ENCODE assay signal across 9 cellular contexts in the genomic region with DNA sequence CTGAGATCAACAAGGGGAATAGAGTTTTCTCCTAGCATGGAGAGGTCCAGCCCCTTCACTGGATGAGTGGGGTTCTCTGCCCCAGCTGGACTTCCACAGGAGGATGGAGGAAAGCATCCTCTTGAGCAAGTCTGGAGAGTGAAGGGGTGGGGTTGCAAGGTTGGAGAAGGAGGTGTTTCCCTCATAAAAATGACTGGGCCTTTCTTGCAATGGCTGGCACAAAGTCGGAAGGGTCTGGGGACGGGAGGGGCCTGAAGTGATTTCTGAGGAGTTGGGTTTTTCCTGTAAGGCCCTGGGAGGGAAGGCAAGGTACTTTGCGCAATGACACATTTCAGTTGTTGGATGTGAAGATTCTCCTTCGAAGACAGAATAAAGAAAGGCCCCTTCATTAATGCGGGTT. TPM values are rescaled to one million over a fixed set of nuclear protein-coding genes. Genes with fewer than 3 reads are reported as not detected.
A peak's percentile ranks its signal among the peaks of the same experiment; 100 is the strongest.
DNase-seq lines count a peak whose midpoint lies in the region; ATAC-seq and TF ChIP-seq lines count a peak whose summit lies in the region.
"Had no signal": no experiment of that assay in that cellular context is flagged by ENCODE, and none has a peak within 500 bp of the region (broad histone marks: within the 10 kb centered on the region; RNA-seq: fewer than 3 reads in every experiment).

No MANE protein-coding gene starts in this region.

- H3K4me3 Mint-ChIP-seq in activated T-cell treated with anti-CD3 and anti-CD28 coated beads, Interleukin-2, amount 50 U/mL, for 4 hours, result peak overlapping the region; percentile 87
- H3K4me3 Mint-ChIP-seq in mesothelial cell of epicardium, result peak overlapping the region; percentile 90

- no peak for TF ChIP-seq EP300 in upper lobe of left lung (IDR thresholded peaks at IDR 0.05)

- no peaks in the 10 kb centered on the region for H3K27me3 ChIP-seq in dorsolateral prefrontal cortex
- H3K27me3 ChIP-seq in upper lobe of left lung, result no peaks in the 10 kb centered on the region

- peaks cover 7% of the 10 kb centered on the region for H3K27me3 Mint-ChIP-seq in activated T-cell treated with anti-CD3 and anti-CD28 coated beads, Interleukin-2, amount 50 U/mL, for 4 hours (ENCODE audit: low read depth)
- no peaks in the 10 kb centered on the region for H3K27me3 Mint-ChIP-seq in mesothelial cell of epicardium (ENCODE audit: low read depth)

- H3K27ac Mint-ChIP-seq in mesothelial cell of epicardium, result peak overlapping the region; percentile 94

- H3K9me3 Mint-ChIP-seq in activated T-cell treated with anti-CD3 and anti-CD28 coated beads, Interleukin-2, amount 50 U/mL, for 4 hours, result no peaks in the 10 kb centered on the region
- H3K9me3 Mint-ChIP-seq in mesothelial cell of epicardium, result peaks cover 11% of the 10 kb centered on the region

- no peaks in the 10 kb centered on the region for H3K36me3 ChIP-seq in upper lobe of left lung

- intact Hi-C loops in dorsolateral prefrontal cortex (cut with DNase I), result loop anchor here in 1 of 2 donors (2.0 kb wide), 1 partner anchor 24 kb away; no protein-coding TSS in a partner anchor

- TF ChIP-seq CTCF in dorsolateral prefrontal cortex (IDR thresholded peaks at IDR 0.05 in 54 of 56, conservative IDR thresholded peaks at IDR 0.05 in 2 of 56; ENCODE audit: low read depth in 1 of 56, partially characterized antibody in 56 of 56) (no peak), mesothelial cell of epicardium (IDR thresholded peaks at IDR 0.05; ENCODE audit: unreplicated experiment) (no peak), upper lobe of left lung (IDR thresholded peaks at IDR 0.05) (no peak)

- H3K9me3 ChIP-seq in upper lobe of left lung, result no peaks in the 10 kb centered on the region

- DNase-seq in activated T-cell treated with anti-CD3 and anti-CD28 coated beads, Interleukin-2, amount 50 U/mL, for 4 hours, result no peak
- DNase-seq in activated T-cell treated with anti-CD3 and anti-CD28 coated beads for 4 hours (no peak), dorsolateral prefrontal cortex (no peak), mesothelial cell of epicardium (ENCODE audit: low spot score in 2 of 2, unreplicated experiment in 2 of 2) (no peak), upper lobe of left lung (no peak), NOMO-1 treated with dmso at 0.1 percent for 144 hours (lab: John Stamatoyannopoulos, UW; ENCODE audit: unreplicated experiment) (no peak), DMS 273 (lab: John Stamatoyannopoulos, UW; ENCODE audit: unreplicated experiment) (no peak), hepatic stellate cell (ENCODE audit: low spot score) (no peak)
- DNase-seq: Kasumi-1 had no signal

- peak overlapping the region; percentile 39 to 96 (median 89) for H3K27ac ChIP-seq in dorsolateral prefrontal cortex
- H3K27ac ChIP-seq in upper lobe of left lung, result peak overlapping the region; percentile 81 to 88 (median 86)

- H3K4me3 ChIP-seq in dorsolateral prefrontal cortex (peak overlapping the region; percentile 35 to 88 (median 79)), upper lobe of left lung (peak overlapping the region; percentile 39 to 95 (median 67))

- no peaks in the 10 kb centered on the region for H3K36me3 Mint-ChIP-seq in activated T-cell treated with anti-CD3 and anti-CD28 coated beads, Interleukin-2, amount 50 U/mL, for 4 hours (ENCODE audit: insufficient read depth)
- no peaks in the 10 kb centered on the region for H3K36me3 Mint-ChIP-seq in mesothelial cell of epicardium

- 34 to 39% methylated on average over 5 of the region's 5 CpGs for WGBS in upper lobe of left lung, 2 donors

- peaks cover 18 to 33% (median 22%) of the 10 kb centered on the region in 4 donors for H3K4me1 ChIP-seq in upper lobe of left lung

- no peak for TF ChIP-seq POLR2A in upper lobe of left lung (IDR thresholded peaks at IDR 0.05)

- H3K4me1 Mint-ChIP-seq in activated T-cell treated with anti-CD3 and anti-CD28 coated beads, Interleukin-2, amount 50 U/mL, for 4 hours (ENCODE audit: low read depth), result peaks cover 33% of the 10 kb centered on the region
- H3K4me1 Mint-ChIP-seq in mesothelial cell of epicardium, result peaks cover 30% of the 10 kb centered on the region

- no peak for ATAC-seq in activated T-cell treated with anti-CD3 and anti-CD28 coated beads, Interleukin-2, amount 50 U/mL, for 4 hours
- no peak for ATAC-seq in upper lobe of left lung (ENCODE audit: low FRiP score in 2 of 2)

RNA-seq across cellular contexts. Expression of gene SPATA6, which starts 0.9 kb away (rescaled TPM):
- 1 to 10 TPM in 2 of 3 donors, under 1 TPM in 1; 0.38 to 1.7 (median 1.3) TPM for total RNA-seq in activated T-cell treated with anti-CD3 and anti-CD28 coated beads, Interleukin-2, amount 50 U/mL, for 4 hours
- 10 to 100 TPM; 20.0 to 77.4 (median 33.9) TPM for total RNA-seq in dorsolateral prefrontal cortex
- total RNA-seq in mesothelial cell of epicardium, result 17.7 to 18.1 TPM (median 17.9 TPM) in 3 replicates
- 10 to 100 TPM in 5 of 6 donors, 1 to 10 TPM in 1; 9.4 to 31.6 (median 21.0) TPM for total RNA-seq in upper lobe of left lung
